8 cellular contexts compared by ENCODE assay signal in the genomic region with DNA sequence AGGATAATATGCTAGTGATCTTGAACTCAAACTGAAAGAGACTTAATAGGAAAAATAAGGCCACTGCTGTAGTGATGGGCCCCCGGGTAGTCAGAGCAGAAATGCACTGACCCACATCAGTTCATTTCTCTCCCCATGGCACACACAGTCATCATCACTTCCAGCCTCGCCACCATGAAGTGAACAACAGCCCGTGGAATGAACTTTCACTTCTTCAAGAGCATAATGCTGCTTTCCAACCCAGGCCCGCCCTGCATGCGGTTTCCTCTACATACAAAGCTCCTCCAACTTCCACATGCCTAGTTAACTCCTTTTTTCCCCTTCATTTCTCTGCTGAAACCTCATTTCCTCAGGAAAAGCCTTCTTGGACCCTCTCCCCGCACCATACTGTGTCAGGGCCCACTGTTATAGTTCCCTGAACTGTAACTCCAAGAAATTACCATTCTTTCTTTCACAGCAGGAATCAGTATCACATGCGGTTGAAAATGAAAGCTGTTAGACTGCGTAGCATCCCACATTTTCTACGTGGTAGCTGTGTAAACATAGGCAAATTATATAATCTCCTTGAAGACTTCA.
A peak's percentile ranks its signal among the peaks of the same experiment; 100 is the strongest.
DNase-seq lines count a peak whose midpoint lies in the region; ATAC-seq and TF ChIP-seq lines count a peak whose summit lies in the region.

No MANE protein-coding gene starts in this region.

- H2BK15ac ChIP-seq in mesenchymal stem cell (ENCODE audit: low read depth, poor library complexity, severe bottlenecking) = no peak overlapping the region

- 43 to 60% methylated on average over 9 of the region's 9 CpGs for WGBS in body of pancreas, 2 donors
- WGBS in mesenchymal stem cell = 81% methylated on average over 6 of the region's 9 CpGs

- no peak overlapping the region for H2BK5ac ChIP-seq in mesenchymal stem cell (ENCODE audit: low read depth, low read length, poor library complexity, severe bottlenecking)

- H3K27me3 ChIP-seq in SJSA1 (replicated peaks) (no peaks in the 10 kb centered on the region), body of pancreas (no peaks in the 10 kb centered on the region), mesenchymal stem cell (ENCODE audit: control insufficient read depth in 1 of 2, insufficient read depth in 1 of 2, low read length in 2 of 2) (no peaks in the 10 kb centered on the region)

- peak overlapping the region in 1 of 2 experiments; percentile 10 for H2BK12ac ChIP-seq in mesenchymal stem cell (ENCODE audit: low read length in 2 of 2)

- ATAC-seq in HG03064 (IDR thresholded peaks at IDR 0.05; ENCODE audit: low read depth, unreplicated experiment) (peak; percentile 55), body of pancreas (peak; percentile 42)

- no peaks in the 10 kb centered on the region for H3K79me1 ChIP-seq in mesenchymal stem cell (replicated peaks; ENCODE audit: low read length, poor library complexity, severe bottlenecking)

- H3K4me1 ChIP-seq in SJSA1 (replicated peaks) (peaks cover 23% of the 10 kb centered on the region), body of pancreas (no peaks in the 10 kb centered on the region), mesenchymal stem cell (ENCODE audit: control insufficient read depth, insufficient read depth, low read depth, low read length) (no peaks in the 10 kb centered on the region)

- no peak for TF ChIP-seq CTCF in body of pancreas (IDR thresholded peaks at IDR 0.05)

- H2AFZ ChIP-seq in mesenchymal stem cell (ENCODE audit: low read depth, low read length) = no peak overlapping the region

- peak overlapping the region; percentile 7 for H3K4me2 ChIP-seq in mesenchymal stem cell (ENCODE audit: low read length, poor library complexity, severe bottlenecking)

- intact Hi-C loops in body of pancreas (cut with DNase I) = no loop called here

- TF ChIP-seq POLR2A in body of pancreas (IDR thresholded peaks at IDR 0.05) = no peak

- H3K4ac ChIP-seq in mesenchymal stem cell (ENCODE audit: low read depth in 1 of 2, low read length in 2 of 2) = peak overlapping the region in 1 of 2 experiments; percentile 11

- peak; percentile 12 for DNase-seq in SKM-1 treated with dmso at 0.1 percent for 144 hours (lab: John Stamatoyannopoulos, UW; ENCODE audit: unreplicated experiment)
- DNase-seq in SKM-1 (lab: John Stamatoyannopoulos, UW; ENCODE audit: unreplicated experiment) = no peak
- DNase-seq in SJSA1 (ENCODE audit: low read depth in 1 of 2, low spot score in 2 of 2) = peak; percentile 87 to 89
- peak in 2 of 4 donors; percentile 20 to 51 for DNase-seq in body of pancreas
- DNase-seq in mesenchymal stem cell = peak; percentile 53
- DNase-seq in stromal cell of bone marrow (ENCODE audit: low read depth) = peak; percentile 87
- no peak for DNase-seq in NCI-H510A treated with DMSO at 0.1 percent for 48 hours (lab: John Stamatoyannopoulos, UW)

- H3K14ac ChIP-seq in mesenchymal stem cell (ENCODE audit: low read length in 2 of 2) = no peak overlapping the region

- H2BK120ac ChIP-seq in mesenchymal stem cell (ENCODE audit: low read depth, low read length) = no peak overlapping the region

- H3K9me3 ChIP-seq in SJSA1 (replicated peaks) (no peaks in the 10 kb centered on the region), body of pancreas (no peaks in the 10 kb centered on the region), mesenchymal stem cell (ENCODE audit: control insufficient read depth, low read length) (no peaks in the 10 kb centered on the region)

- H4K91ac ChIP-seq in mesenchymal stem cell (ENCODE audit: low read length) = no peak overlapping the region

- peak overlapping the region; percentile 46 for H4K8ac ChIP-seq in mesenchymal stem cell (ENCODE audit: low read length)

- H3K23ac ChIP-seq in mesenchymal stem cell (ENCODE audit: low read length in 2 of 2) = no peak overlapping the region

- H3K4me3 ChIP-seq in SJSA1 (peak overlapping the region; percentile 29), body of pancreas (no peak overlapping the region), mesenchymal stem cell (ENCODE audit: insufficient read depth in 1 of 2, low read depth in 1 of 2, low read length in 2 of 2) (peak overlapping the region in 1 of 2 experiments; percentile 63)

- H3K18ac ChIP-seq in mesenchymal stem cell (ENCODE audit: low read depth in 1 of 2, low read length in 2 of 2) = no peak overlapping the region

- H2AK5ac ChIP-seq in mesenchymal stem cell (ENCODE audit: low read length, severe bottlenecking) = no peak overlapping the region

- no peaks in the 10 kb centered on the region for H3K36me3 ChIP-seq in SJSA1
- no peaks in the 10 kb centered on the region for H3K36me3 ChIP-seq in body of pancreas (replicated peaks in 1 of 2; ENCODE audit: insufficient read depth in 1 of 2, low read depth in 2 of 2)
- H3K36me3 ChIP-seq in mesenchymal stem cell (ENCODE audit: control insufficient read depth in 1 of 2, insufficient read depth in 2 of 2, low read depth in 1 of 2, low read length in 2 of 2) = no peaks in the 10 kb centered on the region

- H3K27ac ChIP-seq in SJSA1 = peak overlapping the region; percentile 95
- peak overlapping the region in 2 of 4 donors; percentile 54 to 62 for H3K27ac ChIP-seq in body of pancreas
- H3K27ac ChIP-seq in mesenchymal stem cell (ENCODE audit: low read length, poor library complexity, severe bottlenecking) = peak overlapping the region; percentile 6

- peak overlapping the region; percentile 91 for H3K9ac ChIP-seq in mesenchymal stem cell (ENCODE audit: low read length)

Comparison
In these comparisons a context has a peak if more than half of its experiments do, and no peak if none do; other contexts are left out.
1. DNase-seq: peak in SKM-1 treated with dmso at 0.1 percent for 144 hours (single experiment), SJSA1 (2 of 2), mesenchymal stem cell (single experiment) and stromal cell of bone marrow (single experiment); none in SKM-1 (single experiment) and NCI-H510A treated with DMSO at 0.1 percent for 48 hours (single experiment).